In the genomic region with DNA sequence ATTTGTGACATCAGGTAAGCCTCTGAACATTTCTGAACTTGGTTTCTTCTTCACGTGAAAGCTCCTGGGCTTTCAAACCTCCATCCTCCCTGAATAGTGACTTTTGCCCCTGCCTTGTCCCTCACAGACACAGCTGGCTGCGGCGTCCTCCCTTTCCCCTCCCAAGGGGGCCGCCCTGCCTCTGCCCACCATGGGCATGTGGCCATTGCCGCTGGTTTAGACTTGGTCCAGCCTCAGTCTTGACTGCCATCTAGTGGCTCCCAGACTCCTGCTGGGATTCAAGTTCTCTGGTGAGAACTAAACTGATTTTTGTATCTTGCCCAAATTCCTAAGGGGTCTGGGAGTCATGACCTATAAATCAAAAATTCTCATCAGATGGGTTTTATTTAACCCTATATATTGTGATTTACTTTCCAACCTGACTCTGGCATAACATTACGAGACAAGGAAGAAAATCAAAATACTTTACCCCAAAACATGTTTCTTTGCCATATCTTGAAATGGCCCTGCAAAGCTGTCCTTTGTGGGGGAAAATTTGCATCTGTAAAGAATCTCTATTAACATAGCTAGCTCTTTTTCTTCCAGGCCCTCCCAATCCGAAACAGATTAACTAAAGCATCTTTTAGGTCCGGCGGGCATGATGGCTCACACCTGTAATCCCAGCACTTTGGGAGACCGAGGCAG, we compare ENCODE assay signal across 8 cellular contexts.
A peak's percentile ranks its signal among the peaks of the same experiment; 100 is the strongest.
DNase-seq lines count a peak whose midpoint lies in the region; ATAC-seq and TF ChIP-seq lines count a peak whose summit lies in the region.
"Not testable (repeated sequence)": the region's sequence is repeated elsewhere in the genome, so short reads cannot be mapped to it uniquely, and the experiment has no call there.

No MANE protein-coding gene starts in this region.

- DNase-seq in CD8-positive, alpha-beta T cell, result peak; percentile 14 to 68 (median 47)
- peak; percentile 63 for DNase-seq in NCI-H2196 treated with DMSO at 0.1 percent for 48 hours (lab: John Stamatoyannopoulos, UW; ENCODE audit: unreplicated experiment)
- DNase-seq in T-helper 1 cell, result peak in 4 of 5 donors; percentile 21 to 40 (median 39)
- DNase-seq in activated naive CD4-positive, alpha-beta T cell treated with anti-CD3 and anti-CD28 coated beads, Interleukin-2, amount 10 ng/mL, durations not matched to agents 7 days and 5 days, result peak; percentile 73
- peak; percentile 24 for DNase-seq in fibroblast of gingiva (ENCODE audit: low read depth)
- DNase-seq in medulla oblongata (ENCODE audit: extremely low spot score), result peak; percentile 69
- DNase-seq in stimulated activated CD8-positive, alpha-beta memory T cell treated with anti-CD3 and anti-CD28 coated beads, Interleukin-4, amount 100 ng/mL, for 24 hours (ENCODE audit: low read depth), result peak; percentile 15

- intact Hi-C loops in CD8-positive, alpha-beta T cell (cut with DNase I, micrococcal nuclease), result loop anchor here (1.0 kb wide), 2 partner anchors 199 to 251 kb away; a partner anchor contains a TSS

- POLR2A ChIA-PET in CD8-positive, alpha-beta T cell (lab: Charles Lee); HEK293 (lab: Yijun Ruan, JAX): not testable (repeated sequence)

- H3K4me3 ChIP-seq in CD8-positive, alpha-beta T cell (ENCODE audit: low read depth, low read length); HEK293 (ENCODE audit: low read depth, low read length): not testable (repeated sequence)

- peak; percentile 51 for ATAC-seq in CD8-positive, alpha-beta T cell

- H3K36me3 Mint-ChIP-seq in CD8-positive, alpha-beta T cell; activated naive CD4-positive, alpha-beta T cell treated with anti-CD3 and anti-CD28 coated beads, Interleukin-2, amount 10 ng/mL, durations not matched to agents 7 days and 5 days: not testable (repeated sequence)

- H3K4me1 Mint-ChIP-seq in CD8-positive, alpha-beta T cell (ENCODE audit: low read depth); activated naive CD4-positive, alpha-beta T cell treated with anti-CD3 and anti-CD28 coated beads, Interleukin-2, amount 10 ng/mL, durations not matched to agents 7 days and 5 days: not testable (repeated sequence)

- peak; percentile 74 for TF ChIP-seq CTCF in CD8-positive, alpha-beta T cell (IDR thresholded peaks at IDR 0.05)
- TF ChIP-seq CTCF in HEK293 (tag by site-specific recombination; IDR thresholded peaks at IDR 0.05), result peak; percentile 71

- H3K9me3 ChIP-seq in CD8-positive, alpha-beta T cell (ENCODE audit: low read length); HEK293 (ENCODE audit: control insufficient read depth, insufficient read depth, low read depth, low read length): not testable (repeated sequence)

- H3K27ac Mint-ChIP-seq in CD8-positive, alpha-beta T cell; activated naive CD4-positive, alpha-beta T cell treated with anti-CD3 and anti-CD28 coated beads, Interleukin-2, amount 10 ng/mL, durations not matched to agents 7 days and 5 days: not testable (repeated sequence)

- H3K4me3 Mint-ChIP-seq in CD8-positive, alpha-beta T cell; activated naive CD4-positive, alpha-beta T cell treated with anti-CD3 and anti-CD28 coated beads, Interleukin-2, amount 10 ng/mL, durations not matched to agents 7 days and 5 days: not testable (repeated sequence)

- H3K36me3 ChIP-seq in CD8-positive, alpha-beta T cell (ENCODE audit: insufficient read depth, low read length); HEK293 (ENCODE audit: control insufficient read depth in 2 of 2, insufficient read depth in 1 of 2, low read length in 2 of 2): not testable (repeated sequence)

- H3K27ac ChIP-seq in CD8-positive, alpha-beta T cell (ENCODE audit: low read depth, low read length); HEK293 (ENCODE audit: extremely low read depth, low read depth, low read length): not testable (repeated sequence)

- CTCF ChIA-PET in CD8-positive, alpha-beta T cell (lab: Charles Lee), result interaction anchor here (0.7 to 10.8 kb wide), 30 partner anchors 10 to 353 kb away, joined by 3 to 130 read pairs (median 4); a partner anchor contains a TSS
- CTCF ChIA-PET in HEK293 (lab: Yijun Ruan, JAX), result interaction anchor here (0.6 to 6.5 kb wide), 39 partner anchors 8 to 520 kb away, joined by 3 to 91 read pairs (median 4); a partner anchor contains a TSS
- CTCF ChIA-PET in activated naive CD4-positive, alpha-beta T cell treated with anti-CD3 and anti-CD28 coated beads, Interleukin-2, amount 10 ng/mL, durations not matched to agents 7 days and 5 days (lab: Charles Lee), result interaction anchor here (0.8 to 5.1 kb wide), 14 partner anchors 10 to 274 kb away, joined by 3 to 28 read pairs (median 4); a partner anchor contains a TSS

- H3K9me3 Mint-ChIP-seq in CD8-positive, alpha-beta T cell; activated naive CD4-positive, alpha-beta T cell treated with anti-CD3 and anti-CD28 coated beads, Interleukin-2, amount 10 ng/mL, durations not matched to agents 7 days and 5 days: not testable (repeated sequence)

- not testable (repeated sequence) for H3K27me3 ChIP-seq in CD8-positive, alpha-beta T cell (ENCODE audit: insufficient read depth, low read length)

- peaks cover 12% of the 10 kb centered on the region for H3K27me3 Mint-ChIP-seq in CD8-positive, alpha-beta T cell (ENCODE audit: low read depth)
- peaks cover 44% of the 10 kb centered on the region for H3K27me3 Mint-ChIP-seq in activated naive CD4-positive, alpha-beta T cell treated with anti-CD3 and anti-CD28 coated beads, Interleukin-2, amount 10 ng/mL, durations not matched to agents 7 days and 5 days

- H3K4me1 ChIP-seq in CD8-positive, alpha-beta T cell (ENCODE audit: insufficient read depth, low read length); HEK293 (ENCODE audit: control insufficient read depth, insufficient read depth, low read length): not testable (repeated sequence)

TF ChIP-seq in HEK293, 187 proteins besides CTCF, POLR2A, EP300 and RAD21:
- TF ChIP-seq ZNF654 (tag by site-specific recombination; IDR thresholded peaks at IDR 0.05; ENCODE audit: low read depth), result peak; percentile 89
- TF ChIP-seq ZSCAN30 (tag by site-specific recombination; IDR thresholded peaks at IDR 0.05), result 0 out of 2 replicates have a peak, but pooled peaks have one; percentile 36
- peak; percentile 64; the same call in 1 of the 2 replicates for TF ChIP-seq GLIS2 (tag by site-specific recombination; IDR thresholded peaks at IDR 0.05)
- TF ChIP-seq ZNF660 (tag by site-specific recombination; IDR thresholded peaks at IDR 0.05), result 0 out of 2 replicates have a peak, but pooled peaks have one; percentile 44
- TF ChIP-seq ZIC2 (tag by site-specific recombination; IDR thresholded peaks at IDR 0.05), result 0 out of 2 replicates have a peak, but pooled peaks have one; percentile 9
- TF ChIP-seq YY1 (tag by site-specific recombination; IDR thresholded peaks at IDR 0.05), result peak; percentile 71; the same call in 1 of the 2 replicates
- TF ChIP-seq, protein P1, sequence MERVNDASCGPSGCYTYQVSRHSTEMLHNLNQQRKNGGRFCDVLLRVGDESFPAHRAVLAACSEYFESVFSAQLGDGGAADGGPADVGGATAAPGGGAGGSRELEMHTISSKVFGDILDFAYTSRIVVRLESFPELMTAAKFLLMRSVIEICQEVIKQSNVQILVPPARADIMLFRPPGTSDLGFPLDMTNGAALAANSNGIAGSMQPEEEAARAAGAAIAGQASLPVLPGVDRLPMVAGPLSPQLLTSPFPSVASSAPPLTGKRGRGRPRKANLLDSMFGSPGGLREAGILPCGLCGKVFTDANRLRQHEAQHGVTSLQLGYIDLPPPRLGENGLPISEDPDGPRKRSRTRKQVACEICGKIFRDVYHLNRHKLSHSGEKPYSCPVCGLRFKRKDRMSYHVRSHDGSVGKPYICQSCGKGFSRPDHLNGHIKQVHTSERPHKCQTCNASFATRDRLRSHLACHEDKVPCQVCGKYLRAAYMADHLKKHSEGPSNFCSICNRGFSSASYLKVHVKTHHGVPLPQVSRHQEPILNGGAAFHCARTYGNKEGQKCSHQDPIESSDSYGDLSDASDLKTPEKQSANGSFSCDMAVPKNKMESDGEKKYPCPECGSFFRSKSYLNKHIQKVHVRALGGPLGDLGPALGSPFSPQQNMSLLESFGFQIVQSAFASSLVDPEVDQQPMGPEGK (tag by site-specific recombination; IDR thresholded peaks at IDR 0.05), result 0 out of 2 replicates have a peak, but pooled peaks have one; percentile 49
- TF ChIP-seq, protein P2, sequence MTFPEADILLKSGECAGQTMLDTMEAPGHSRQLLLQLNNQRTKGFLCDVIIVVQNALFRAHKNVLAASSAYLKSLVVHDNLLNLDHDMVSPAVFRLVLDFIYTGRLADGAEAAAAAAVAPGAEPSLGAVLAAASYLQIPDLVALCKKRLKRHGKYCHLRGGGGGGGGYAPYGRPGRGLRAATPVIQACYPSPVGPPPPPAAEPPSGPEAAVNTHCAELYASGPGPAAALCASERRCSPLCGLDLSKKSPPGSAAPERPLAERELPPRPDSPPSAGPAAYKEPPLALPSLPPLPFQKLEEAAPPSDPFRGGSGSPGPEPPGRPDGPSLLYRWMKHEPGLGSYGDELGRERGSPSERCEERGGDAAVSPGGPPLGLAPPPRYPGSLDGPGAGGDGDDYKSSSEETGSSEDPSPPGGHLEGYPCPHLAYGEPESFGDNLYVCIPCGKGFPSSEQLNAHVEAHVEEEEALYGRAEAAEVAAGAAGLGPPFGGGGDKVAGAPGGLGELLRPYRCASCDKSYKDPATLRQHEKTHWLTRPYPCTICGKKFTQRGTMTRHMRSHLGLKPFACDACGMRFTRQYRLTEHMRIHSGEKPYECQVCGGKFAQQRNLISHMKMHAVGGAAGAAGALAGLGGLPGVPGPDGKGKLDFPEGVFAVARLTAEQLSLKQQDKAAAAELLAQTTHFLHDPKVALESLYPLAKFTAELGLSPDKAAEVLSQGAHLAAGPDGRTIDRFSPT (tag by site-specific recombination; IDR thresholded peaks at IDR 0.05), result peak; percentile 67; the same call in 1 of the 2 replicates
- TF ChIP-seq KLF1 (tag by site-specific recombination; IDR thresholded peaks at IDR 0.05), result peak; percentile 55

Comparison
In these comparisons a context has a peak if more than half of its experiments do, and no peak if none do; other contexts are left out.
1. DNase-seq: peak in every context shown above with its lines; median percentile 73 in activated naive CD4-positive, alpha-beta T cell treated with anti-CD3 and anti-CD28 coated beads, Interleukin-2, amount 10 ng/mL, durations not matched to agents 7 days and 5 days; 69 in medulla oblongata; 63 in NCI-H2196 treated with DMSO at 0.1 percent for 48 hours; 47 in CD8-positive, alpha-beta T cell; 39 in T-helper 1 cell; 24 in fibroblast of gingiva; 15 in stimulated activated CD8-positive, alpha-beta memory T cell treated with anti-CD3 and anti-CD28 coated beads, Interleukin-4, amount 100 ng/mL, for 24 hours.